In genomic region chr17:4861052-4861451, GRCh38 we compare ENCODE assay signal across 28 cellular contexts. TPM values are rescaled to one million over a fixed set of nuclear protein-coding genes. Genes with fewer than 3 reads are reported as not detected.
DNase-seq lines count a peak whose midpoint lies in the region; ATAC-seq and TF ChIP-seq lines count a peak whose summit lies in the region.
"Had no signal": no experiment of that assay in that cellular context is flagged by ENCODE, and none has a peak within 500 bp of the region (broad histone marks: within the 10 kb centered on the region; RNA-seq: fewer than 3 reads in every experiment).

No MANE protein-coding gene starts in this region.

- H3K79me2 ChIP-seq in GM23338 (replicated peaks; ENCODE audit: insufficient read depth) (peaks cover 28% of the 10 kb centered on the region), mammary epithelial cell (ENCODE audit: insufficient read depth, low read length) (peaks cover 88% of the 10 kb centered on the region), trophoblast cell (ENCODE audit: control insufficient read depth, insufficient read depth, low read length, poor library complexity) (peaks cover 20% of the 10 kb centered on the region)

- H2BK5ac ChIP-seq in trophoblast cell (ENCODE audit: low read depth, low read length, poor library complexity): no peak overlapping the region

- peak overlapping the region; percentile 48 for H4K91ac ChIP-seq in trophoblast cell (ENCODE audit: low read depth, low read length)

- 73% methylated on average over 16 of the region's 16 CpGs for WGBS in mammary epithelial cell (ENCODE audit: low coverage, missing lambda C conversion rate)
- WGBS in trophoblast cell (ENCODE audit: extremely low coverage, insufficient coverage, insufficient read length): no CpG with 5 or more reads among the region's 16 CpGs

- no peak overlapping the region for H2BK120ac ChIP-seq in trophoblast cell (ENCODE audit: insufficient read depth, low read length, poor library complexity)

- H3K27me3 Mint-ChIP-seq in GM23338 (ENCODE audit: insufficient read depth, low read depth, poor library complexity): peaks cover 9% of the 10 kb centered on the region
- no peaks in the 10 kb centered on the region for H3K27me3 Mint-ChIP-seq in activated CD8-positive, alpha-beta T cell treated with anti-CD3 and anti-CD28 coated beads, Interleukin-2, amount 10 ng/mL, durations not matched to agents 7 days and 5 days (ENCODE audit: low read depth)
- H3K27me3 Mint-ChIP-seq: activated CD8-positive, alpha-beta memory T cell treated with anti-CD3 and anti-CD28 coated beads, Interleukin-2, amount 10 ng/mL, durations not matched to agents 7 days and 5 days; activated naive CD8-positive, alpha-beta T cell treated with anti-CD3 and anti-CD28 coated beads for 36 hours had no signal

- DNase-seq in GM23338 (ENCODE audit: low spot score) (no peak), mammary epithelial cell (no peak), globus pallidus (ENCODE audit: low spot score) (peak; percentile 54), trophoblast cell (no peak), NCI-H2196 treated with DMSO at 0.1 percent for 48 hours (lab: John Stamatoyannopoulos, UW; ENCODE audit: unreplicated experiment) (no peak)
- DNase-seq in activated CD8-positive, alpha-beta T cell treated with anti-CD3 and anti-CD28 coated beads, Interleukin-2, amount 10 ng/mL, durations not matched to agents 7 days and 5 days: no peak
- DNase-seq: activated CD4-positive, CD25-positive, alpha-beta regulatory T cell; activated CD8-positive, alpha-beta memory T cell treated with anti-CD3 and anti-CD28 coated beads, Interleukin-2, amount 10 ng/mL, durations not matched to agents 7 days and 5 days; activated gamma-delta T cell; activated naive CD8-positive, alpha-beta T cell treated with anti-CD3 and anti-CD28 coated beads for 36 hours; activated T-cell treated with anti-CD3 and anti-CD28 coated beads, Interleukin-2, amount 50 U/mL, for 4 hours; aorta; Calu3; DND-41; GF-D8; NCI-H1092; NCI-H1694; right lobe of liver; stimulated activated CD4-positive, alpha-beta T cell treated with anti-CD3 and anti-CD28 coated beads, Interleukin-4, amount 100 ng/mL, for 1 hour had no signal

- peaks cover 5% of the 10 kb centered on the region; the same call in 1 of the 2 replicates for H4K20me1 ChIP-seq in GM23338 (replicated peaks; ENCODE audit: insufficient read depth)
- no peaks in the 10 kb centered on the region for H4K20me1 ChIP-seq in mammary epithelial cell (ENCODE audit: insufficient read depth, low read length)

- no peak overlapping the region for H4K12ac ChIP-seq in trophoblast cell (ENCODE audit: low read depth, low read length)

- no peak overlapping the region for H3K4ac ChIP-seq in trophoblast cell (ENCODE audit: low read depth, low read length)

- no peak for ATAC-seq in GM23338
- ATAC-seq in activated CD8-positive, alpha-beta T cell treated with anti-CD3 and anti-CD28 coated beads, Interleukin-2, amount 10 ng/mL, durations not matched to agents 7 days and 5 days: no peak
- ATAC-seq in GM19035 (IDR thresholded peaks at IDR 0.05; ENCODE audit: unreplicated experiment): no peak
- ATAC-seq in GM21576 (IDR thresholded peaks at IDR 0.05; ENCODE audit: unreplicated experiment): no peak
- ATAC-seq: activated CD8-positive, alpha-beta memory T cell treated with anti-CD3 and anti-CD28 coated beads, Interleukin-2, amount 10 ng/mL, durations not matched to agents 7 days and 5 days; activated T-cell treated with anti-CD3 and anti-CD28 coated beads, Interleukin-2, amount 50 U/mL, for 4 hours; left lobe of liver; right lobe of liver had no signal

- 0 out of 2 replicates have a peak overlapping the region, but pooled peaks have one; percentile 75 for H3K4me2 ChIP-seq in GM23338
- peak overlapping the region; percentile 82 for H3K4me2 ChIP-seq in mammary epithelial cell (ENCODE audit: insufficient read depth, low read depth, low read length)
- no peak overlapping the region for H3K4me2 ChIP-seq in trophoblast cell (ENCODE audit: low read length)
- H3K4me2 ChIP-seq: hepatocyte had no signal

- H3F3A ChIP-seq in GM23338 (replicated peaks; ENCODE audit: low read depth): peaks cover 13% of the 10 kb centered on the region; the same call in 1 of the 2 replicates

- H3K14ac ChIP-seq in trophoblast cell (ENCODE audit: low read length): peak overlapping the region; percentile 11

- peak overlapping the region; percentile 72 for H3K18ac ChIP-seq in trophoblast cell (ENCODE audit: low read length)

- CTCF ChIA-PET in mammary epithelial cell (lab: Charles Lee; ENCODE audit: low non-redundant PET): no interaction called here
- CTCF ChIA-PET in activated CD8-positive, alpha-beta T cell treated with anti-CD3 and anti-CD28 coated beads, Interleukin-2, amount 10 ng/mL, durations not matched to agents 7 days and 5 days (lab: Charles Lee): interaction anchor here (1.4 kb wide), 1 partner anchor 23 kb away, joined by 3 read pairs; no protein-coding TSS in a partner anchor

- no peak for TF ChIP-seq CTCF in GM23338 (conservative IDR thresholded peaks at IDR 0.05; ENCODE audit: low read depth in 2 of 2)
- no peak for TF ChIP-seq CTCF in mammary epithelial cell (conservative IDR thresholded peaks at IDR 0.05 in 1 of 2, IDR thresholded peaks at IDR 0.05 in 1 of 2; ENCODE audit: extremely low read depth in 1 of 2, insufficient read depth in 1 of 2, low read depth in 1 of 2, low read length in 2 of 2)

- H3K27me3 ChIP-seq in GM23338 (ENCODE audit: insufficient read depth): no peaks in the 10 kb centered on the region
- no peaks in the 10 kb centered on the region for H3K27me3 ChIP-seq in mammary epithelial cell (ENCODE audit: insufficient read depth, low read length)
- H3K27me3 ChIP-seq in trophoblast cell (ENCODE audit: insufficient read depth, low read length): no peaks in the 10 kb centered on the region
- H3K27me3 ChIP-seq: cardiac muscle cell, hepatocyte, neutrophil, right lobe of liver had no signal

- in situ Hi-C loops in mammary epithelial cell (cut with MboI; ENCODE audit: low sequenced_read_pairs in 2 of 2): no loop called here

- POLR2A ChIA-PET in activated CD8-positive, alpha-beta T cell treated with anti-CD3 and anti-CD28 coated beads, Interleukin-2, amount 10 ng/mL, durations not matched to agents 7 days and 5 days (lab: Charles Lee): interaction anchor here (1.0 kb wide), 1 partner anchor 21 kb away, joined by 3 read pairs; no protein-coding TSS in a partner anchor

- H3K23ac ChIP-seq in trophoblast cell (ENCODE audit: low read length): no peak overlapping the region

- H3K4me3 Mint-ChIP-seq in GM23338: no peak overlapping the region
- H3K4me3 Mint-ChIP-seq in activated CD8-positive, alpha-beta T cell treated with anti-CD3 and anti-CD28 coated beads, Interleukin-2, amount 10 ng/mL, durations not matched to agents 7 days and 5 days: no peak overlapping the region
- H3K4me3 Mint-ChIP-seq: activated CD8-positive, alpha-beta memory T cell treated with anti-CD3 and anti-CD28 coated beads, Interleukin-2, amount 10 ng/mL, durations not matched to agents 7 days and 5 days; activated naive CD8-positive, alpha-beta T cell treated with anti-CD3 and anti-CD28 coated beads for 36 hours; activated T-cell treated with anti-CD3 and anti-CD28 coated beads, Interleukin-2, amount 50 U/mL, for 4 hours had no signal

- H3K36me3 ChIP-seq in GM23338 (ENCODE audit: insufficient read depth): no peaks in the 10 kb centered on the region
- peaks cover 12% of the 10 kb centered on the region for H3K36me3 ChIP-seq in mammary epithelial cell (ENCODE audit: insufficient read depth, low read length)
- H3K36me3 ChIP-seq in trophoblast cell (ENCODE audit: control insufficient read depth in 1 of 2, insufficient read depth in 2 of 2, low read length in 2 of 2): peaks cover 6 to 22% of the 10 kb centered on the region in 2 experiments
- H3K36me3 ChIP-seq: cardiac muscle cell, right lobe of liver had no signal

- H3K4me1 ChIP-seq in GM23338 (ENCODE audit: insufficient read depth): peaks cover 43% of the 10 kb centered on the region
- peaks cover 47% of the 10 kb centered on the region for H3K4me1 ChIP-seq in mammary epithelial cell (ENCODE audit: insufficient read depth, low read length)
- H3K4me1 ChIP-seq in trophoblast cell (ENCODE audit: control insufficient read depth in 1 of 2, insufficient read depth in 2 of 2, low read length in 2 of 2): peaks cover 37 to 39% of the 10 kb centered on the region in 2 experiments
- H3K4me1 ChIP-seq: right lobe of liver had no signal

- H2AFZ ChIP-seq in GM23338: no peak overlapping the region
- no peak overlapping the region for H2AFZ ChIP-seq in mammary epithelial cell (ENCODE audit: low read depth, low read length)
- no peak overlapping the region for H2AFZ ChIP-seq in trophoblast cell (ENCODE audit: insufficient read depth, low read length, poor library complexity)
- H2AFZ ChIP-seq: hepatocyte had no signal

- no peak overlapping the region for H4K8ac ChIP-seq in trophoblast cell (ENCODE audit: low read depth, low read length)

- peak overlapping the region; percentile 90 for H3K9ac ChIP-seq in mammary epithelial cell (ENCODE audit: insufficient read depth, low read length)
- H3K9ac ChIP-seq in trophoblast cell (ENCODE audit: low read length): no peak overlapping the region

- peak overlapping the region; percentile 18 for H2BK12ac ChIP-seq in trophoblast cell (ENCODE audit: low read length)

- no peak overlapping the region for H3K27ac ChIP-seq in GM23338 (ENCODE audit: low read depth)
- H3K27ac ChIP-seq in mammary epithelial cell (ENCODE audit: insufficient read depth, low read depth, low read length): peak overlapping the region; percentile 83
- H3K27ac ChIP-seq in trophoblast cell (ENCODE audit: low read depth, low read length): no peak overlapping the region
- H3K27ac ChIP-seq: cardiac muscle cell, hepatocyte, neutrophil, right lobe of liver, SK-N-MC had no signal

- H2AK5ac ChIP-seq in trophoblast cell (ENCODE audit: low read length): no peak overlapping the region

- dilution Hi-C loops in mammary epithelial cell (cut with HindIII; ENCODE audit: low sequenced_read_pairs): loop anchor here (5.0 kb wide), 3 partner anchors 59 to 134 kb away; partner anchors contain the start of genes C17orf114 and PFN1

- H3K79me1 ChIP-seq in trophoblast cell (ENCODE audit: low read length): peaks cover 38% of the 10 kb centered on the region

- H3K4me3 ChIP-seq in GM23338 (no peak overlapping the region), mammary epithelial cell (replicated peaks in 1 of 3; ENCODE audit: insufficient read depth in 1 of 3, low read depth in 2 of 3, low read length in 3 of 3) (peak overlapping the region; percentile 50 to 91 (median 78)), trophoblast cell (ENCODE audit: low read depth, low read length) (no peak overlapping the region)
- H3K4me3 ChIP-seq: cardiac muscle cell, hepatocyte, right lobe of liver, SK-N-MC had no signal

- peaks cover 9% of the 10 kb centered on the region; the same call in 1 of the 3 replicates for H3K36me3 Mint-ChIP-seq in GM23338 (ENCODE audit: low read depth)
- peaks cover 8% of the 10 kb centered on the region for H3K36me3 Mint-ChIP-seq in activated CD8-positive, alpha-beta T cell treated with anti-CD3 and anti-CD28 coated beads, Interleukin-2, amount 10 ng/mL, durations not matched to agents 7 days and 5 days (ENCODE audit: low read depth)

- H3K9me3 Mint-ChIP-seq in GM23338: no peaks in the 10 kb centered on the region
- H3K9me3 Mint-ChIP-seq in activated CD8-positive, alpha-beta T cell treated with anti-CD3 and anti-CD28 coated beads, Interleukin-2, amount 10 ng/mL, durations not matched to agents 7 days and 5 days (ENCODE audit: insufficient read depth): no peaks in the 10 kb centered on the region
- H3K9me3 Mint-ChIP-seq: activated naive CD8-positive, alpha-beta T cell treated with anti-CD3 and anti-CD28 coated beads for 36 hours; activated T-cell treated with anti-CD3 and anti-CD28 coated beads, Interleukin-2, amount 50 U/mL, for 4 hours had no signal

- BruUV-seq in mammary epithelial cell (replicated peaks; lab: Mats Ljungman, UMichigan): no TSS peak

- H3K27ac Mint-ChIP-seq in GM23338: no peak overlapping the region
- H3K27ac Mint-ChIP-seq in activated CD8-positive, alpha-beta T cell treated with anti-CD3 and anti-CD28 coated beads, Interleukin-2, amount 10 ng/mL, durations not matched to agents 7 days and 5 days: no peak overlapping the region
- H3K27ac Mint-ChIP-seq: activated CD8-positive, alpha-beta memory T cell treated with anti-CD3 and anti-CD28 coated beads, Interleukin-2, amount 10 ng/mL, durations not matched to agents 7 days and 5 days; activated naive CD8-positive, alpha-beta T cell treated with anti-CD3 and anti-CD28 coated beads for 36 hours had no signal

- no peaks in the 10 kb centered on the region for H3K9me2 ChIP-seq in GM23338 (ENCODE audit: insufficient read depth)

- peaks cover 50% of the 10 kb centered on the region for H3K4me1 Mint-ChIP-seq in GM23338
- peaks cover 4% of the 10 kb centered on the region for H3K4me1 Mint-ChIP-seq in activated CD8-positive, alpha-beta T cell treated with anti-CD3 and anti-CD28 coated beads, Interleukin-2, amount 10 ng/mL, durations not matched to agents 7 days and 5 days (ENCODE audit: low read depth)

- intact Hi-C loops in mammary epithelial cell (cut with micrococcal nuclease): no loop called here

- H3K9me3 ChIP-seq in mammary epithelial cell (replicated peaks; ENCODE audit: insufficient read depth, low read length) (no peaks in the 10 kb centered on the region), trophoblast cell (ENCODE audit: insufficient read depth, low read depth, low read length) (no peaks in the 10 kb centered on the region)
- H3K9me3 ChIP-seq: neutrophil, right lobe of liver had no signal

RNA-seq across cellular contexts. Expression of gene MINK1, which starts 27.9 kb away (rescaled TPM):
- 42.1 and 54.9 TPM in 2 replicates for total RNA-seq in GM23338 (2014; rRNA removed; shearing (Covaris generic))
- polyA plus RNA-seq in GM23338 (2016; fragmentation: Nextera tagmentation; extraction: Ambion mirVana) (17.3 and 19.4 TPM in 2 replicates), mammary epithelial cell (98.0 TPM)
- total RNA-seq in mammary epithelial cell: 100 to 1,000 TPM in 1 of 2 donors, 10 to 100 TPM in 1; 71.0 to 201 TPM
- 115 TPM for polyA minus RNA-seq in mammary epithelial cell
- polyA plus RNA-seq in trophoblast cell (2013): 54.5 and 55.2 TPM in 2 replicates
- 10 to 100 TPM; 68.1 to 73.2 TPM for total RNA-seq in activated CD8-positive, alpha-beta T cell treated with anti-CD3 and anti-CD28 coated beads, Interleukin-2, amount 10 ng/mL, durations not matched to agents 7 days and 5 days

RNA-seq across cellular contexts. Expression of gene C17orf107, which starts 38.3 kb away (rescaled TPM):
- total RNA-seq in GM23338 (2014; rRNA removed; shearing (Covaris generic)): 3.6 and 5.9 TPM in 2 replicates
- 0.78 and 1.9 TPM in 2 replicates for polyA plus RNA-seq in GM23338 (2016; fragmentation: Nextera tagmentation; extraction: Ambion mirVana)
- 1 to 10 TPM; 4.0 to 4.4 TPM for total RNA-seq in mammary epithelial cell
- polyA plus RNA-seq in mammary epithelial cell: 0.44 TPM
- polyA minus RNA-seq in mammary epithelial cell: not detected
- 0.47 and 0.49 TPM in 2 replicates for polyA plus RNA-seq in trophoblast cell (2013)
- 1 to 10 TPM in 1 of 2 experiments, under 1 TPM in 1; 0.97 to 1.1 TPM for total RNA-seq in activated CD8-positive, alpha-beta T cell treated with anti-CD3 and anti-CD28 coated beads, Interleukin-2, amount 10 ng/mL, durations not matched to agents 7 days and 5 days

RNA-seq across cellular contexts. Expression of gene CHRNE, which starts 41.8 kb away (rescaled TPM):
- 0.23 and 1.2 TPM in 2 replicates for total RNA-seq in GM23338 (2014; rRNA removed; shearing (Covaris generic))
- polyA plus RNA-seq in GM23338 (2016; fragmentation: Nextera tagmentation; extraction: Ambion mirVana) (0.24 and 0.50 TPM in 2 replicates), mammary epithelial cell (0.03 TPM)
- under 1 TPM in 1 of 2 donors, not detected in 1; under 0.01 TPM for total RNA-seq in mammary epithelial cell
- not detected for polyA minus RNA-seq in mammary epithelial cell
- polyA plus RNA-seq in trophoblast cell (2013): 0.22 and 0.34 TPM in 2 replicates
- total RNA-seq in activated CD8-positive, alpha-beta T cell treated with anti-CD3 and anti-CD28 coated beads, Interleukin-2, amount 10 ng/mL, durations not matched to agents 7 days and 5 days: under 1 TPM; 0.26 to 0.45 TPM
- total RNA-seq: HT-29, NCI-H460 had no signal

RNA-seq across cellular contexts. Expression of gene PLD2, which starts 54.1 kb away (rescaled TPM):
- total RNA-seq in GM23338 (2014; rRNA removed; shearing (Covaris generic)): 49.9 and 55.9 TPM in 2 replicates
- polyA plus RNA-seq in GM23338 (2016; fragmentation: Nextera tagmentation; extraction: Ambion mirVana) (20.2 and 22.1 TPM in 2 replicates), mammary epithelial cell (24.2 TPM)
- 10 to 100 TPM; 22.2 to 42.9 TPM for total RNA-seq in mammary epithelial cell
- polyA minus RNA-seq in mammary epithelial cell: 26.6 TPM
- 40.7 and 43.6 TPM in 2 replicates for polyA plus RNA-seq in trophoblast cell (2013)
- 10 to 100 TPM; 11.6 to 20.0 TPM for total RNA-seq in activated CD8-positive, alpha-beta T cell treated with anti-CD3 and anti-CD28 coated beads, Interleukin-2, amount 10 ng/mL, durations not matched to agents 7 days and 5 days

Comparison
In these comparisons a context has a peak if more than half of its experiments do, and no peak if none do; other contexts are left out.
1. H3K4me3 ChIP-seq: peak in mammary epithelial cell (3 of 3); none in GM23338 (single experiment) and trophoblast cell (single experiment).